29 cellular contexts compared by ENCODE assay signal in genomic region chr4:72613959-72614358, GRCh38.
"Had no signal": no experiment of that assay in that cellular context is flagged by ENCODE, and none has a peak within 500 bp of the region (broad histone marks: within the 10 kb centered on the region; RNA-seq: fewer than 3 reads in every experiment).

No MANE protein-coding gene starts in this region.

- ATAC-seq: activated CD4-positive, CD25-positive, alpha-beta regulatory T cell treated with anti-CD3 and anti-CD28 coated beads, Interleukin-2, amount 50 U/mL, for 24 hours; foreskin keratinocyte; heart right ventricle; left lung; lower lobe of right lung; natural killer cell; pancreas; stimulated activated memory B cell treated with anti-CD40 and anti-IgM and Interleukin-4, amounts not matched to agents 10 μg/mL and 1 μg/mL and 100 μg/mL, for 72 hours; upper lobe of right lung had no signal

- DNase-seq: activated CD4-positive, alpha-beta T cell treated with anti-CD3 and anti-CD28 coated beads for 48 hours; activated CD4-positive, alpha-beta T cell treated with anti-CD3 and anti-CD28 coated beads, Interleukin-2, amount 50 U/mL, for 48 hours; activated CD8-positive, alpha-beta memory T cell treated with anti-CD3 and anti-CD28 coated beads for 24 hours; activated gamma-delta T cell; activated naive CD4-positive, alpha-beta T cell treated with anti-CD3 and anti-CD28 coated beads, Interleukin-2, amount 10 ng/mL, durations not matched to agents 7 days and 5 days; activated T-cell treated with anti-CD3 and anti-CD28 coated beads, Interleukin-2, amount 50 U/mL, for 1 hour; endodermal cell; heart right ventricle; kidney glomerular epithelial cell; left lung; lower lobe of right lung; mesenchymal stem cell; natural killer cell; pancreas; stimulated activated CD4-positive, alpha-beta T cell treated with anti-CD3 and anti-CD28 coated beads, Interleukin-1b, Interleukin-23, amount 100 ng/mL, for 48 hours; stimulated activated CD4-positive, alpha-beta T cell treated with anti-CD3 and anti-CD28 coated beads, Interleukin-4, amount 100 ng/mL, for 4 hours; stimulated activated CD8-positive, alpha-beta memory T cell treated with anti-CD3 and anti-CD28 coated beads, Interleukin-4, amount 100 ng/mL, for 48 hours; stomach; T-helper 9 cell; thyroid gland; upper lobe of right lung; WERI-Rb-1 had no signal

- H3K27me3 ChIP-seq: esophagus muscularis mucosa, heart right ventricle, left lung, pancreas, right atrium auricular region, stomach, thyroid gland, upper lobe of right lung had no signal

- H3K4me3 ChIP-seq: esophagus muscularis mucosa, heart right ventricle, left lung, lower lobe of right lung, pancreas, prostate gland, right atrium auricular region, smooth muscle cell, stomach, thyroid gland, upper lobe of right lung had no signal

- H3K36me3 ChIP-seq: esophagus muscularis mucosa, heart right ventricle, left lung, lower lobe of right lung, pancreas, prostate gland, right atrium auricular region, stomach, thyroid gland, upper lobe of right lung, WERI-Rb-1 had no signal

- H3K4me1 ChIP-seq: esophagus muscularis mucosa, foreskin keratinocyte, heart right ventricle, left lung, lower lobe of right lung, pancreas, prostate gland, right atrium auricular region, stomach, thyroid gland, upper lobe of right lung had no signal

- H3K9me3 ChIP-seq: lower lobe of right lung, prostate gland, right atrium auricular region, thyroid gland, upper lobe of right lung had no signal
